Comparison of ENCODE assay signal across 8 cellular contexts in the genomic region with DNA sequence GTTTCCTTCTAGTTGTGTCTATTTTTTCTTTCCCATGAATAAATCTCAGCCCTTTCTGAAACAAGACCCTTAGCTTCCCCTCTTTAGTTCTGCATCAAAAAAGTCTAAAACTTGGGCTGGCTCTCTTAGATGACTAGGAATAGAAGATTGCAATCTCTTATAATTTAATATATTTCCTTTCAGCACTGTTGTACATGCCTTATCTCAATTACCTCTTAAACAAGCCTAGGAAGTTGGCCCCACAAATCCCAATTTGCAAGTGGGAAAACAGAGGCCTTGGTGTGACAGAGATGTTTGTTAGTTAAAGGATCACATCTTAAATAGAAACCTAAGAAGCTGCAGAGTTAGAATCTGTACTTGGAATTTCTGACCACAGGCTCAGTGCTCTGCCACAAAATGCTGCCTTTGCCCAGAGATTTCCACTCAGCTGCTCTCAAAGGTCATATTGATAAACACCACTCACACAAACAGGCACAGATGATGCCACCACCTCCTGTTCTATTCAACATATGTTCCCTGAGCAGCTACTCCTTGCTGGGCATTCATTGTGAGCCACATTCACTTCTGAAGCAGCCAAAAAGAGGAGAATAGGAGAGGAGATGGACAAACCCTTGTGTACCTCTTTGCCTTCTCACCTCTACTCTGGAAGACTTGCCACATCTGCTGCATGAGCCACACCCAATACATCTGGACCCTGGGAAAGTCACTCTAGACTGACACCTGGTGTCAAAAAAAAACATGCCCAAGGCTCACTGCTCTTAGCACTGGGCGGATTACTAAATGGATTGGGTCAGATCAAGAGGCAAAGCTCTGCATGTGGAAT. TPM values are rescaled to one million over a fixed set of nuclear protein-coding genes. Genes with fewer than 3 reads are reported as not detected.
A peak's percentile ranks its signal among the peaks of the same experiment; 100 is the strongest.
DNase-seq lines count a peak whose midpoint lies in the region; ATAC-seq and TF ChIP-seq lines count a peak whose summit lies in the region.

No MANE protein-coding gene starts in this region.

- peaks cover 65% of the 10 kb centered on the region for H3K27me3 Mint-ChIP-seq in osteocyte (ENCODE audit: unreplicated experiment)

- peak; percentile 36 for DNase-seq in NCI-H2227 treated with DMSO at 0.1 percent for 48 hours (lab: John Stamatoyannopoulos, UW)
- peak; percentile 46 for DNase-seq in mammary epithelial cell
- DNase-seq in osteocyte (ENCODE audit: extremely low spot score, unreplicated experiment) = no peak
- DNase-seq in body of pancreas = no peak
- no peak for DNase-seq in activated effector memory CD4-positive, alpha-beta T cell treated with anti-CD3 and anti-CD28 coated beads, Interleukin-2, amount 50 U/mL, for 16 hours

- no peak overlapping the region for H3K9ac ChIP-seq in BLaER1 treated with 17β-estradiol and CSF1 and Interleukin-3, amounts not matched to agents 10 nM and 100 nM
- H3K9ac ChIP-seq in mammary epithelial cell (ENCODE audit: insufficient read depth, low read length) = no peak overlapping the region

- no TSS peak for BruUV-seq in mammary epithelial cell (replicated peaks; lab: Mats Ljungman, UMichigan)

- H3K36me3 Mint-ChIP-seq in osteocyte (ENCODE audit: unreplicated experiment) = no peaks in the 10 kb centered on the region

- no peaks in the 10 kb centered on the region for H3K79me2 ChIP-seq in mammary epithelial cell (ENCODE audit: insufficient read depth, low read length)

- peaks cover 0 to 9% (median 0%) of the 10 kb centered on the region in 11 experiments; a peak in 3 of 22 replicates for H3K36me3 ChIP-seq in BLaER1 treated with 17β-estradiol and CSF1 and Interleukin-3, amounts not matched to agents 10 nM and 100 nM
- H3K36me3 ChIP-seq in mammary epithelial cell (ENCODE audit: insufficient read depth, low read length) (no peaks in the 10 kb centered on the region), body of pancreas (replicated peaks in 1 of 2; ENCODE audit: insufficient read depth in 1 of 2, low read depth in 2 of 2) (no peaks in the 10 kb centered on the region)

- peak; percentile 58 for ATAC-seq in GM18511 (IDR thresholded peaks at IDR 0.05; ENCODE audit: unreplicated experiment)
- ATAC-seq in body of pancreas = no peak
- ATAC-seq in GM21423 (IDR thresholded peaks at IDR 0.05; ENCODE audit: unreplicated experiment) = no peak

- in situ Hi-C loops in mammary epithelial cell (cut with MboI; ENCODE audit: low sequenced_read_pairs in 2 of 2) = loop anchor here (5.0 to 25.0 kb wide), 4 partner anchors 152 to 602 kb away; no protein-coding TSS in a partner anchor

- H3K27ac ChIP-seq in BLaER1 treated with 17β-estradiol and CSF1 and Interleukin-3, amounts not matched to agents 10 nM and 100 nM = no peak overlapping the region
- H3K27ac ChIP-seq in mammary epithelial cell (ENCODE audit: insufficient read depth, low read depth, low read length) = no peak overlapping the region
- no peak overlapping the region for H3K27ac ChIP-seq in body of pancreas

- H3K9me3 ChIP-seq in BLaER1 treated with 17β-estradiol and CSF1 and Interleukin-3, amounts not matched to agents 10 nM and 100 nM (replicated peaks in 1 of 11) = peaks cover 0 to 17% (median 8%) of the 10 kb centered on the region in 11 experiments; a peak in 16 of 22 replicates
- H3K9me3 ChIP-seq in mammary epithelial cell (replicated peaks; ENCODE audit: insufficient read depth, low read length) (no peaks in the 10 kb centered on the region), body of pancreas (no peaks in the 10 kb centered on the region)

- H3K27ac Mint-ChIP-seq in osteocyte (ENCODE audit: unreplicated experiment) = no peak overlapping the region

- CTCF ChIA-PET in mammary epithelial cell (lab: Charles Lee; ENCODE audit: low non-redundant PET) = interaction anchor here (0.7 kb wide), 1 partner anchor 31 kb away, joined by 7 read pairs; no protein-coding TSS in a partner anchor

- no peak overlapping the region for H2AFZ ChIP-seq in mammary epithelial cell (ENCODE audit: low read depth, low read length)

- no peaks in the 10 kb centered on the region for H4K20me1 ChIP-seq in BLaER1 treated with 17β-estradiol and CSF1 and Interleukin-3, amounts not matched to agents 10 nM and 100 nM
- H4K20me1 ChIP-seq in mammary epithelial cell (ENCODE audit: insufficient read depth, low read length) = no peaks in the 10 kb centered on the region

- TF ChIP-seq CTCF in mammary epithelial cell (conservative IDR thresholded peaks at IDR 0.05 in 1 of 2, IDR thresholded peaks at IDR 0.05 in 1 of 2; ENCODE audit: extremely low read depth in 1 of 2, insufficient read depth in 1 of 2, low read depth in 1 of 2, low read length in 2 of 2) = peak; percentile 49 to 70
- TF ChIP-seq CTCF in osteocyte (IDR thresholded peaks at IDR 0.05) = peak; percentile 44
- peak in 2 of 7 experiments; percentile 16 to 29 for TF ChIP-seq CTCF in body of pancreas (IDR thresholded peaks at IDR 0.05)

- dilution Hi-C loops in mammary epithelial cell (cut with HindIII; ENCODE audit: low sequenced_read_pairs) = no loop called here

- no peaks in the 10 kb centered on the region for H3K27me3 ChIP-seq in BLaER1 treated with 17β-estradiol and CSF1 and Interleukin-3, amounts not matched to agents 10 nM and 100 nM
- H3K27me3 ChIP-seq in mammary epithelial cell (ENCODE audit: insufficient read depth, low read length) (no peaks in the 10 kb centered on the region), body of pancreas (no peaks in the 10 kb centered on the region)

- no peaks in the 10 kb centered on the region for H3K4me1 Mint-ChIP-seq in osteocyte (ENCODE audit: unreplicated experiment)

- peaks cover 9 to 54% (median 35%) of the 10 kb centered on the region in 10 experiments for H3K4me1 ChIP-seq in BLaER1 treated with 17β-estradiol and CSF1 and Interleukin-3, amounts not matched to agents 10 nM and 100 nM
- no peaks in the 10 kb centered on the region for H3K4me1 ChIP-seq in mammary epithelial cell (ENCODE audit: insufficient read depth, low read length)
- H3K4me1 ChIP-seq in body of pancreas = no peaks in the 10 kb centered on the region

- intact Hi-C loops in mammary epithelial cell (cut with micrococcal nuclease) (loop anchor here (1.0 to 10.0 kb wide), 3 partner anchors 255 to 608 kb away; no protein-coding TSS in a partner anchor), body of pancreas (cut with DNase I) (loop anchor here (10.0 kb wide), 1 partner anchor 135 kb away; no protein-coding TSS in a partner anchor)

- H3K9me3 Mint-ChIP-seq in osteocyte (ENCODE audit: unreplicated experiment) = no peaks in the 10 kb centered on the region

- H3K4me2 ChIP-seq in BLaER1 treated with 17β-estradiol and CSF1 and Interleukin-3, amounts not matched to agents 10 nM and 100 nM = peak overlapping the region in 6 of 11 experiments; percentile 6 to 33 (median 20); a peak in 7 of 22 replicates
- no peak overlapping the region for H3K4me2 ChIP-seq in mammary epithelial cell (ENCODE audit: insufficient read depth, low read depth, low read length)

- WGBS in mammary epithelial cell (ENCODE audit: low coverage, missing lambda C conversion rate) = 90% methylated on average over 1 of the region's 1 CpG
- WGBS in body of pancreas, 2 donors = 35 to 45% methylated on average over 1 of the region's 1 CpG

- H3K4me3 ChIP-seq in BLaER1 treated with 17β-estradiol and CSF1 and Interleukin-3, amounts not matched to agents 10 nM and 100 nM = no peak overlapping the region
- H3K4me3 ChIP-seq in mammary epithelial cell (replicated peaks in 1 of 3; ENCODE audit: insufficient read depth in 1 of 3, low read depth in 2 of 3, low read length in 3 of 3) (no peak overlapping the region), body of pancreas (no peak overlapping the region)

- no peak overlapping the region for H3K4me3 Mint-ChIP-seq in osteocyte (ENCODE audit: unreplicated experiment)

- TF ChIP-seq POLR2A in body of pancreas (IDR thresholded peaks at IDR 0.05) = no peak

RNA-seq across cellular contexts. Expression of a gene that starts 5.5 kb away (rescaled TPM):
- total RNA-seq in mammary epithelial cell (not detected), osteocyte (not detected in 2 replicates), body of pancreas (not detected)
- not detected for polyA plus RNA-seq in mammary epithelial cell
- not detected for polyA minus RNA-seq in mammary epithelial cell

Comparison
In these comparisons a context has a peak if more than half of its experiments do, and no peak if none do; other contexts are left out.
1. DNase-seq: peak in NCI-H2227 treated with DMSO at 0.1 percent for 48 hours (single experiment) and mammary epithelial cell (single experiment); none in osteocyte (single experiment), body of pancreas (0 of 4) and activated effector memory CD4-positive, alpha-beta T cell treated with anti-CD3 and anti-CD28 coated beads, Interleukin-2, amount 50 U/mL, for 16 hours (single experiment).